Comparison of ENCODE assay signal across 1 cellular context in the genomic region with DNA sequence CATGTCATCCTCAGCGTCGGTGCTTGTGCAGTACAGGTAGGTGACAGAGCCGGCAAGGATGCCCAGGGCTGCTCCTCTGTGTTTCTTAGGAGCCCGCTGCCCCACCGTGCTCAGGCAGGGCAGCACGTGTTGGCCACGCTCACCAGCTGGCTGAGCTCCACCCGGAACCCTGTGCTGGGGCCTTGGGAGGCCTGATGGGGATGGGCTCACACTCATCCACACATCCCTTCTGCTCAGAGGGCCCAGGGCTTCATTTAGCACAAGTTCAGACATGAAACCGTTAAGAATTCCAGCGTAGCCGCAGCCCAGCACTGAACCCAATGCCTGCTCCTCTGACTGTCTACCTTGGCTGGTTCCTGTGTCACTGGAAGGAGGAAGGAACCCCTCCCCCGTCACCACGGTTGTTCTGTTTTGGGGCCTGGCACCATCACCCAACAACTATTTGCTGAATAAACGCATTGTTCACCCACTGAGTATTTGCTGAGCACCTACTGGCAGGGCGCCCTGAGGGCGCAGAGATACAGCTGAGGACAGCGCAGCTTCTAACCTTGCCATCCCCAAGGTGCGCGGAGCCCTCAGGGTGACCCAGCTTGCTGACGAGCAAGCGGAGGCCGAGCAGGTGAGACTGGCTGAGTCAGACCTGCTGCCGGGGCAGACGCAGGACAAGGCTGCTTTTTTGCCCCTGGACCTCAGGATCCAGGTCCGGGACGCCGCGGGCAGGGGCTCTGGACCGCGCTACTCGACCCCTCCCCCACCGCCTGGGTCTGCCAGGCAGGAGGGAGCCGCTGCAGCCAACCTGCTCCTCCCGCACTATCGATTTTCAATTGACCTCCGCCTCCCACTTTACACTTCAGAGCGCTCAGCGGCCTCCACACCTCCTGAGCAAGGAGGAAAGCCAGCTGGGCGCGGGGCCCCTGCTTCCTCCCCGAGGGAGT.
TF ChIP-seq lines count a peak whose summit lies in the region.

No MANE protein-coding gene starts in this region.

TF ChIP-seq in H1, 55 proteins besides CTCF, POLR2A, EP300 and RAD21 (continued from another document):
- TF ChIP-seq NANOG (IDR thresholded peaks at IDR 0.05; ENCODE audit: insufficient read depth, low read depth, low read length, poor library complexity, severe bottlenecking) (peak; percentile 63), FOSL1 (IDR thresholded peaks at IDR 0.05; ENCODE audit: insufficient read depth, low read depth, low read length) (no peak), KDM1A (IDR thresholded peaks at IDR 0.05; ENCODE audit: borderline replicate concordance, low read length) (peak; percentile 9; the same call in 1 of the 2 replicates), SAP30 (IDR thresholded peaks at IDR 0.05; ENCODE audit: insufficient read depth, insufficient replicate concordance, low read length) (no peak), SP4 (IDR thresholded peaks at IDR 0.05; ENCODE audit: low read length) (no peak), SP1 (IDR thresholded peaks at IDR 0.05; ENCODE audit: low read depth, low read length) (peak; percentile 4; the same call in 1 of the 2 replicates), KDM4A (IDR thresholded peaks at IDR 0.05; ENCODE audit: low read depth, low read length, severe bottlenecking) (peak; percentile 66), GABPA (IDR thresholded peaks at IDR 0.05; ENCODE audit: borderline replicate concordance, insufficient read depth, low read length) (peak; percentile 70; the same call in 1 of the 2 replicates), EGR1 (IDR thresholded peaks at IDR 0.05; ENCODE audit: borderline replicate concordance, low read depth, low read length) (no peak), SIN3A (conservative IDR thresholded peaks at IDR 0.05 in 1 of 2, IDR thresholded peaks at IDR 0.05 in 1 of 2; ENCODE audit: low read depth in 1 of 2, low read length in 2 of 2) (no peak), TEAD4 (IDR thresholded peaks at IDR 0.05; ENCODE audit: low read depth, low read length) (no peak), POLR2AphosphoS5 (IDR thresholded peaks at IDR 0.05; ENCODE audit: low read depth, low read length) (no peak), TAF1 (IDR thresholded peaks at IDR 0.05; ENCODE audit: low read depth, low read length) (no peak), SUZ12 (IDR thresholded peaks at IDR 0.05; ENCODE audit: low read length) (0 out of 2 replicates have a peak, but pooled peaks have one; percentile 20), SRF (IDR thresholded peaks at IDR 0.05; ENCODE audit: low read depth, low read length) (no peak), SIX5 (IDR thresholded peaks at IDR 0.05; ENCODE audit: low read depth, low read length) (no peak), JUN (IDR thresholded peaks at IDR 0.05; ENCODE audit: low read depth, low read length) (no peak), TCF12 (IDR thresholded peaks at IDR 0.05; ENCODE audit: low read depth, low read length) (no peak), HDAC2 (IDR thresholded peaks at IDR 0.05; ENCODE audit: borderline replicate concordance in 1 of 2, low read depth in 2 of 2, low read length in 2 of 2) (no peak), TBP (IDR thresholded peaks at IDR 0.05; ENCODE audit: low read depth, low read length) (no peak)
- TF ChIP-seq, protein P1, sequence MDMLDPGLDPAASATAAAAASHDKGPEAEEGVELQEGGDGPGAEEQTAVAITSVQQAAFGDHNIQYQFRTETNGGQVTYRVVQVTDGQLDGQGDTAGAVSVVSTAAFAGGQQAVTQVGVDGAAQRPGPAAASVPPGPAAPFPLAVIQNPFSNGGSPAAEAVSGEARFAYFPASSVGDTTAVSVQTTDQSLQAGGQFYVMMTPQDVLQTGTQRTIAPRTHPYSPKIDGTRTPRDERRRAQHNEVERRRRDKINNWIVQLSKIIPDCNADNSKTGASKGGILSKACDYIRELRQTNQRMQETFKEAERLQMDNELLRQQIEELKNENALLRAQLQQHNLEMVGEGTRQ (IDR thresholded peaks at IDR 0.05; ENCODE audit: low read length) = no peak
